In genomic region chr10:73774637-73775036, GRCh38 we compare ENCODE assay signal across 8 cellular contexts. TPM values are rescaled to one million over a fixed set of nuclear protein-coding genes. Genes with fewer than 3 reads are reported as not detected.
DNase-seq lines count a peak whose midpoint lies in the region; ATAC-seq lines count a peak whose summit lies in the region.

No MANE protein-coding gene starts in this region.

- H3K36me3 ChIP-seq in aorta (ENCODE audit: control insufficient read depth in 1 of 2, insufficient read depth in 2 of 2, low read length in 1 of 2), result peaks cover 0 to 7% of the 10 kb centered on the region in 2 donors

- WGBS in aorta, 2 donors, result 20 to 28% methylated on average over 5 of the region's 5 CpGs

- no peaks in the 10 kb centered on the region for H3K9me3 ChIP-seq in aorta (ENCODE audit: control insufficient read depth, low read length)

- peak overlapping the region; percentile 98 for H3K4me3 Mint-ChIP-seq in stimulated activated naive CD8-positive, alpha-beta T cell treated with anti-CD3 and anti-CD28 coated beads, Interleukin-15, Interleukin-2, amounts not matched to agents 100 ng/mL and 50 ng/mL, for 24 hours

- no peaks in the 10 kb centered on the region for H3K27me3 ChIP-seq in aorta (ENCODE audit: control insufficient read depth in 1 of 2, insufficient read depth in 2 of 2, low read length in 1 of 2)

- ATAC-seq in stimulated activated naive CD8-positive, alpha-beta T cell treated with anti-CD3 and anti-CD28 coated beads, Interleukin-15, Interleukin-2, amounts not matched to agents 100 U/mL and 50 U/mL, for 24 hours, result no peak
- ATAC-seq in aorta (ENCODE audit: low FRiP score), result no peak

- H3K4me1 ChIP-seq in aorta (ENCODE audit: control insufficient read depth in 1 of 2, insufficient read depth in 2 of 2, low read length in 2 of 2), result peaks cover 0 to 2% of the 10 kb centered on the region in 2 donors

- no peaks in the 10 kb centered on the region for H3K27me3 Mint-ChIP-seq in stimulated activated naive CD8-positive, alpha-beta T cell treated with anti-CD3 and anti-CD28 coated beads, Interleukin-15, Interleukin-2, amounts not matched to agents 100 ng/mL and 50 ng/mL, for 24 hours

- H3K27ac ChIP-seq in aorta (ENCODE audit: low read depth in 1 of 2, low read length in 2 of 2), result peak overlapping the region in 1 of 2 donors; percentile 58

- H3K4me1 Mint-ChIP-seq in stimulated activated naive CD8-positive, alpha-beta T cell treated with anti-CD3 and anti-CD28 coated beads, Interleukin-15, Interleukin-2, amounts not matched to agents 100 ng/mL and 50 ng/mL, for 24 hours (ENCODE audit: low read depth), result peaks cover 44% of the 10 kb centered on the region

- peaks cover 62% of the 10 kb centered on the region for H3K36me3 Mint-ChIP-seq in stimulated activated naive CD8-positive, alpha-beta T cell treated with anti-CD3 and anti-CD28 coated beads, Interleukin-15, Interleukin-2, amounts not matched to agents 100 ng/mL and 50 ng/mL, for 24 hours (ENCODE audit: low read depth)

- intact Hi-C loops in aorta (cut with DNase I), result loop anchor here in 1 of 2 donors (5.0 kb wide), 2 partner anchors 42 to 98 kb away; partner anchors contain the start of gene CAMK2G

- no peak for DNase-seq in stimulated activated naive CD8-positive, alpha-beta T cell treated with anti-CD3 and anti-CD28 coated beads, Interleukin-15, Interleukin-2, amounts not matched to agents 100 U/mL and 50 U/mL, for 24 hours
- peak; percentile 14 for DNase-seq in UCSD-AML1 (lab: John Stamatoyannopoulos, UW; ENCODE audit: unreplicated experiment)
- DNase-seq in glomerular visceral epithelial cell (ENCODE audit: extremely low spot score), result peak; percentile 48
- no peak for DNase-seq in aorta
- DNase-seq in NCI-H1436 treated with DMSO at 0.1 percent for 48 hours (lab: John Stamatoyannopoulos, UW), result no peak
- DNase-seq in NCI-H345 treated with DMSO at 0.1 percent for 48 hours (lab: John Stamatoyannopoulos, UW; ENCODE audit: unreplicated experiment), result no peak
- DNase-seq in foreskin melanocyte, result no peak

- H3K27ac Mint-ChIP-seq in stimulated activated naive CD8-positive, alpha-beta T cell treated with anti-CD3 and anti-CD28 coated beads, Interleukin-15, Interleukin-2, amounts not matched to agents 100 ng/mL and 50 ng/mL, for 24 hours, result peak overlapping the region; percentile 43

- peak overlapping the region in 1 of 2 donors; percentile 2 for H3K4me3 ChIP-seq in aorta (ENCODE audit: low read length in 2 of 2)

- H3K9me3 Mint-ChIP-seq in stimulated activated naive CD8-positive, alpha-beta T cell treated with anti-CD3 and anti-CD28 coated beads, Interleukin-15, Interleukin-2, amounts not matched to agents 100 ng/mL and 50 ng/mL, for 24 hours, result no peaks in the 10 kb centered on the region

RNA-seq across cellular contexts. Expression of gene CHCHD1, which starts 7.2 kb away (rescaled TPM):
- total RNA-seq in aorta, result 10 to 100 TPM; 13.2 to 13.7 TPM
- polyA plus RNA-seq in aorta, result 10 to 100 TPM; 30.2 to 58.9 TPM

RNA-seq across cellular contexts. Expression of gene ZSWIM8, which starts 10.8 kb away (rescaled TPM):
- 100 to 1,000 TPM; 116 to 137 TPM for total RNA-seq in aorta
- 100 to 1,000 TPM in 1 of 2 donors, 10 to 100 TPM in 1; 75.1 to 314 TPM for polyA plus RNA-seq in aorta

RNA-seq across cellular contexts. Expression of gene SEC24C, which starts 30.5 kb away (rescaled TPM):
- 10 to 100 TPM; 61.4 to 69.3 TPM for total RNA-seq in aorta
- polyA plus RNA-seq in aorta, result 10 to 100 TPM; 13.5 to 49.4 TPM

RNA-seq across cellular contexts. Expression of gene NDST2, which starts 36.8 kb away (rescaled TPM):
- total RNA-seq in aorta, result 10 to 100 TPM; 31.9 to 55.6 TPM
- 10 to 100 TPM in 1 of 2 donors, 1 to 10 TPM in 1; 2.1 to 23.2 TPM for polyA plus RNA-seq in aorta

Comparison
In these comparisons a context has a peak if more than half of its experiments do, and no peak if none do; other contexts are left out.
1. DNase-seq: peak in UCSD-AML1 (single experiment) and glomerular visceral epithelial cell (single experiment); none in stimulated activated naive CD8-positive, alpha-beta T cell treated with anti-CD3 and anti-CD28 coated beads, Interleukin-15, Interleukin-2, amounts not matched to agents 100 U/mL and 50 U/mL, for 24 hours (single experiment), aorta (0 of 2), NCI-H1436 treated with DMSO at 0.1 percent for 48 hours (single experiment), NCI-H345 treated with DMSO at 0.1 percent for 48 hours (single experiment) and foreskin melanocyte (single experiment).